ENCODE assay signal across 1 cellular context in the genomic region with DNA sequence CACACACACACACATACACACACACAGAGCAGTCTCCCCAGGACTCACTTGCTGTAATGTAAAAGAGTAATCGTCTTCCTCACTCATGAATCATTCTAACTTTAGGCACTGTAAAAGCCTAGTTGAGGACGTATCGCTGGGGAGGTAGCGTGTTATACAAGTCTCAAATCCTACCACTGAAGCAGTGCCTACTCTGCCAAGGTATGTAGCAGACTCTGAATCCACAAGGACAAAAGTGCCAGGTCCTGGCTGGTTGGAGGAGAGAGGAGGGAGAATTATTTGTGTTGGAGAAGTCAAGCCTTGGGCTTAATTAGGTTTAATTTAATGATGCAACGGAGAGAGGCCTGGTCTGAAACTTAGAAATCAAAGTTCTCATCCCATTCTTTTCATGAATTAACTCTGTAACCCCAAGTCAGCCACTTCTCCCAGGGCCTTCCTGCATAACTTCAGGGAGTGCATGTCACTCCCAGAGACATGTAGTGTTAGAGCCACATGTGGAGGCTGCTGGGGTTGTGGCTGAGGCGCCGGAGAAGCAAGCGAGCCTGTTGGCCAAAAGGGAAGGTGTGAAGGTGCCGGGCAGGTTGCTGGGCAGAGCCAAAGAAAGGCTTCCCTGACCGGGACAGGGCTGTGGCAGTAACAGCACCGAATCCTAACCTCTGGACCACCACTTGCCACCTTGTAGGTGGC.
TF ChIP-seq lines count a peak whose summit lies in the region.

No MANE protein-coding gene starts in this region.

TF ChIP-seq in GM23338, 12 proteins besides CTCF, POLR2A, EP300 and RAD21 (continued from another document):
- TF ChIP-seq, protein P1, sequence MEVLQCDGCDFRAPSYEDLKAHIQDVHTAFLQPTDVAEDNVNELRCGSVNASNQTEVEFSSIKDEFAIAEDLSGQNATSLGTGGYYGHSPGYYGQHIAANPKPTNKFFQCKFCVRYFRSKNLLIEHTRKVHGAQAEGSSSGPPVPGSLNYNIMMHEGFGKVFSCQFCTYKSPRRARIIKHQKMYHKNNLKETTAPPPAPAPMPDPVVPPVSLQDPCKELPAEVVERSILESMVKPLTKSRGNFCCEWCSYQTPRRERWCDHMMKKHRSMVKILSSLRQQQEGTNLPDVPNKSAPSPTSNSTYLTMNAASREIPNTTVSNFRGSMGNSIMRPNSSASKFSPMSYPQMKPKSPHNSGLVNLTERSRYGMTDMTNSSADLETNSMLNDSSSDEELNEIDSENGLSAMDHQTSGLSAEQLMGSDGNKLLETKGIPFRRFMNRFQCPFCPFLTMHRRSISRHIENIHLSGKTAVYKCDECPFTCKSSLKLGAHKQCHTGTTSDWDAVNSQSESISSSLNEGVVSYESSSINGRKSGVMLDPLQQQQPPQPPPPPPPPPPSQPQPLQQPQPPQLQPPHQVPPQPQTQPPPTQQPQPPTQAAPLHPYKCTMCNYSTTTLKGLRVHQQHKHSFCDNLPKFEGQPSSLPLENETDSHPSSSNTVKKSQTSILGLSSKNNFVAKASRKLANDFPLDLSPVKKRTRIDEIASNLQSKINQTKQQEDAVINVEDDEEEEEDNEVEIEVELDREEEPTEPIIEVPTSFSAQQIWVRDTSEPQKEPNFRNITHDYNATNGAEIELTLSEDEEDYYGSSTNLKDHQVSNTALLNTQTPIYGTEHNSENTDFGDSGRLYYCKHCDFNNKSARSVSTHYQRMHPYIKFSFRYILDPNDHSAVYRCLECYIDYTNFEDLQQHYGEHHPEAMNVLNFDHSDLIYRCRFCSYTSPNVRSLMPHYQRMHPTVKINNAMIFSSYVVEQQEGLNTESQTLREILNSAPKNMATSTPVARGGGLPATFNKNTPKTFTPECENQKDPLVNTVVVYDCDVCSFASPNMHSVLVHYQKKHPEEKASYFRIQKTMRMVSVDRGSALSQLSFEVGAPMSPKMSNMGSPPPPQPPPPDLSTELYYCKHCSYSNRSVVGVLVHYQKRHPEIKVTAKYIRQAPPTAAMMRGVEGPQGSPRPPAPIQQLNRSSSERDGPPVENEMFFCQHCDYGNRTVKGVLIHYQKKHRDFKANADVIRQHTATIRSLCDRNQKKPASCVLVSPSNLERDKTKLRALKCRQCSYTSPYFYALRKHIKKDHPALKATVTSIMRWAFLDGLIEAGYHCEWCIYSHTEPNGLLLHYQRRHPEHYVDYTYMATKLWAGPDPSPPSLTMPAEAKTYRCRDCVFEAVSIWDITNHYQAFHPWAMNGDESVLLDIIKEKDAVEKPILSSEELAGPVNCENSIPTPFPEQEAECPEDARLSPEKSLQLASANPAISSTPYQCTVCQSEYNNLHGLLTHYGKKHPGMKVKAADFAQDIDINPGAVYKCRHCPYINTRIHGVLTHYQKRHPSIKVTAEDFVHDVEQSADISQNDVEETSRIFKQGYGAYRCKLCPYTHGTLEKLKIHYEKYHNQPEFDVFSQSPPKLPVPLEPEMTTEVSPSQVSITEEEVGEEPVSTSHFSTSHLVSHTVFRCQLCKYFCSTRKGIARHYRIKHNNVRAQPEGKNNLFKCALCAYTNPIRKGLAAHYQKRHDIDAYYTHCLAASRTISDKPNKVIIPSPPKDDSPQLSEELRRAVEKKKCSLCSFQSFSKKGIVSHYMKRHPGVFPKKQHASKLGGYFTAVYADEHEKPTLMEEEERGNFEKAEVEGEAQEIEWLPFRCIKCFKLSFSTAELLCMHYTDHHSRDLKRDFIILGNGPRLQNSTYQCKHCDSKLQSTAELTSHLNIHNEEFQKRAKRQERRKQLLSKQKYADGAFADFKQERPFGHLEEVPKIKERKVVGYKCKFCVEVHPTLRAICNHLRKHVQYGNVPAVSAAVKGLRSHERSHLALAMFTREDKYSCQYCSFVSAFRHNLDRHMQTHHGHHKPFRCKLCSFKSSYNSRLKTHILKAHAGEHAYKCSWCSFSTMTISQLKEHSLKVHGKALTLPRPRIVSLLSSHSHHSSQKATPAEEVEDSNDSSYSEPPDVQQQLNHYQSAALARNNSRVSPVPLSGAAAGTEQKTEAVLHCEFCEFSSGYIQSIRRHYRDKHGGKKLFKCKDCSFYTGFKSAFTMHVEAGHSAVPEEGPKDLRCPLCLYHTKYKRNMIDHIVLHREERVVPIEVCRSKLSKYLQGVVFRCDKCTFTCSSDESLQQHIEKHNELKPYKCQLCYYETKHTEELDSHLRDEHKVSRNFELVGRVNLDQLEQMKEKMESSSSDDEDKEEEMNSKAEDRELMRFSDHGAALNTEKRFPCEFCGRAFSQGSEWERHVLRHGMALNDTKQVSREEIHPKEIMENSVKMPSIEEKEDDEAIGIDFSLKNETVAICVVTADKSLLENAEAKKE (CRISPR knock-in tag; IDR thresholded peaks at IDR 0.05), result no peak
- TF ChIP-seq STAT1 (IDR thresholded peaks at IDR 0.05; ENCODE audit: unreplicated experiment), result no peak
- no peak for TF ChIP-seq ZNF114 (CRISPR knock-in tag; IDR thresholded peaks at IDR 0.05)
- no peak for TF ChIP-seq NANOG (IDR thresholded peaks at IDR 0.05; ENCODE audit: borderline replicate concordance)
- TF ChIP-seq, protein P2, sequence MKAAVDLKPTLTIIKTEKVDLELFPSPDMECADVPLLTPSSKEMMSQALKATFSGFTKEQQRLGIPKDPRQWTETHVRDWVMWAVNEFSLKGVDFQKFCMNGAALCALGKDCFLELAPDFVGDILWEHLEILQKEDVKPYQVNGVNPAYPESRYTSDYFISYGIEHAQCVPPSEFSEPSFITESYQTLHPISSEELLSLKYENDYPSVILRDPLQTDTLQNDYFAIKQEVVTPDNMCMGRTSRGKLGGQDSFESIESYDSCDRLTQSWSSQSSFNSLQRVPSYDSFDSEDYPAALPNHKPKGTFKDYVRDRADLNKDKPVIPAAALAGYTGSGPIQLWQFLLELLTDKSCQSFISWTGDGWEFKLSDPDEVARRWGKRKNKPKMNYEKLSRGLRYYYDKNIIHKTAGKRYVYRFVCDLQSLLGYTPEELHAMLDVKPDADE (IDR thresholded peaks at IDR 0.05), result no peak
